Comparison of ENCODE assay signal across 1 cellular context in genomic region chr11:74726547-74727182, GRCh38.
TF ChIP-seq lines count a peak whose summit lies in the region.

No MANE protein-coding gene starts in this region.

TF ChIP-seq in H1, 55 proteins besides CTCF, POLR2A, EP300 and RAD21 (continued from another document):
- TF ChIP-seq TCF12 (IDR thresholded peaks at IDR 0.05; ENCODE audit: low read depth, low read length): peak; percentile 86; the same call in 1 of the 2 replicates
- TF ChIP-seq TBP (IDR thresholded peaks at IDR 0.05; ENCODE audit: low read depth, low read length): peak; percentile 72; the same call in 1 of the 2 replicates
- TF ChIP-seq YY1 (IDR thresholded peaks at IDR 0.05; ENCODE audit: low read depth, low read length): peak; percentile 45; the same call in 1 of the 2 replicates
- TF ChIP-seq GABPA (IDR thresholded peaks at IDR 0.05; ENCODE audit: borderline replicate concordance, insufficient read depth, low read length): peak; percentile 56; the same call in 1 of the 2 replicates
- TF ChIP-seq SIN3A (conservative IDR thresholded peaks at IDR 0.05 in 1 of 2, IDR thresholded peaks at IDR 0.05 in 1 of 2; ENCODE audit: low read depth in 1 of 2, low read length in 2 of 2): peak in 1 of 2 experiments; percentile 67; a peak in 1 of 4 replicates
- no peak for TF ChIP-seq GTF2F1 (IDR thresholded peaks at IDR 0.05; ENCODE audit: borderline replicate concordance, low read depth, low read length)
- TF ChIP-seq ATF3 (IDR thresholded peaks at IDR 0.05; ENCODE audit: insufficient read depth, low read depth, low read length): no peak
- TF ChIP-seq HDAC2 (IDR thresholded peaks at IDR 0.05; ENCODE audit: borderline replicate concordance in 1 of 2, low read depth in 2 of 2, low read length in 2 of 2): no peak
